Comparison of ENCODE assay signal across 9 cellular contexts in the genomic region with DNA sequence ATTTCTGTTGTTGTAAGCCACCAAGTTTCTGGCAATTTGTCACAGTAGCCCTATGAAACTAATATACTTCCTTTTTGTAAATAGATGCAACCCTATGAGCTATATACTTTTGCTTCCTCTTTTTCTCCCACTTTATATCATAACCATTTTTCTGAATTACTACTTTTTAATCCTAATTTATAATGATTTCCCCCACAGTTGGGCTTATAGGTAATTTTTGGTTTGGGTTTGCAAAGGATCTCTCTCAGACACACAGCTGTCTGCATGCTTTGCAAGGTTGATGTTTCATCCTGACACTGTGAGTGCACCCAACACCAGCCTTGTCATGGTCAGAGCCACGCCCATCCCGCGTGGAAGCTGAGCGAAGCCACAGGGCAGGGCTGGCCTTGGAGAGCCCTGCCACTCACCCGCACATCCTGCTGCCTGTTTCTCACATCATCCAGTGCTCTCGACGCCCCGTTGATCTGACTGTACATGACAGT. TPM values are rescaled to one million over a fixed set of nuclear protein-coding genes. Genes with fewer than 3 reads are reported as not detected.
A peak's percentile ranks its signal among the peaks of the same experiment; 100 is the strongest.
DNase-seq lines count a peak whose midpoint lies in the region; ATAC-seq and TF ChIP-seq lines count a peak whose summit lies in the region.
"Had no signal": no experiment of that assay in that cellular context is flagged by ENCODE, and none has a peak within 500 bp of the region (broad histone marks: within the 10 kb centered on the region; RNA-seq: fewer than 3 reads in every experiment).

No MANE protein-coding gene starts in this region.

- H3K9me3 ChIP-seq in trophoblast cell (ENCODE audit: insufficient read depth, low read depth, low read length) (no peaks in the 10 kb centered on the region), smooth muscle cell (replicated peaks; ENCODE audit: low read depth) (no peaks in the 10 kb centered on the region)

- in situ Hi-C loops in GM13977 (cut with MboI; ENCODE audit: low pct_unique_long_range_greater_than_20kb, low sequenced_read_pairs, unreplicated experiment), result no loop called here

- H3K36me3 Mint-ChIP-seq in activated T-helper 17 cell treated with anti-CD3 and anti-CD28 coated beads, Interleukin-2, amount 50 U/mL, for 72 hours (ENCODE audit: low read depth), result peaks cover 100% of the 10 kb centered on the region

- H3F3A ChIP-seq in smooth muscle cell (ENCODE audit: low read depth), result no peaks in the 10 kb centered on the region

- H2AK5ac ChIP-seq in trophoblast cell (ENCODE audit: low read length), result no peak overlapping the region

- no peak overlapping the region for H2BK5ac ChIP-seq in trophoblast cell (ENCODE audit: low read depth, low read length, poor library complexity)

- H3K18ac ChIP-seq in trophoblast cell (ENCODE audit: low read length), result no peak overlapping the region

- H3K4me1 Mint-ChIP-seq in activated T-helper 17 cell treated with anti-CD3 and anti-CD28 coated beads, Interleukin-2, amount 50 U/mL, for 72 hours, result peaks cover 41% of the 10 kb centered on the region

- H2AFZ ChIP-seq in trophoblast cell (ENCODE audit: insufficient read depth, low read length, poor library complexity) (no peak overlapping the region), smooth muscle cell (ENCODE audit: low read depth) (no peak overlapping the region)

- no peak overlapping the region for H2BK12ac ChIP-seq in trophoblast cell (ENCODE audit: low read length)

- H2BK120ac ChIP-seq in trophoblast cell (ENCODE audit: insufficient read depth, low read length, poor library complexity), result no peak overlapping the region

- peak; percentile 74 for ATAC-seq in GM21526 (IDR thresholded peaks at IDR 0.05; ENCODE audit: low FRiP score, unreplicated experiment)
- ATAC-seq in activated T-helper 17 cell treated with anti-CD3 and anti-CD28 coated beads, Interleukin-2, amount 50 U/mL, for 72 hours (replicated peaks), result peak; percentile 76

- H3K4me1 ChIP-seq in trophoblast cell (ENCODE audit: control insufficient read depth in 1 of 2, insufficient read depth in 2 of 2, low read length in 2 of 2), result peaks cover 1 to 6% of the 10 kb centered on the region in 2 experiments
- no peaks in the 10 kb centered on the region for H3K4me1 ChIP-seq in smooth muscle cell (ENCODE audit: low read depth)

- DNase-seq in GM13977 (ENCODE audit: low spot score) (peak; percentile 59), HUDEP-2 (lab: John Stamatoyannopoulos, UW; ENCODE audit: unreplicated experiment in 76 of 76) (peak in 48 of 76 experiments; percentile 8 to 64 (median 33)), trophoblast cell (peak; percentile 23 to 40), NCI-H524 (lab: John Stamatoyannopoulos, UW) (no peak), smooth muscle cell (lab: John Stamatoyannopoulos, UW; ENCODE audit: unreplicated experiment) (no peak), H4 (ENCODE audit: low spot score) (no peak)

- H3K14ac ChIP-seq in trophoblast cell (ENCODE audit: low read length), result no peak overlapping the region

- no peak overlapping the region for H3K9ac ChIP-seq in trophoblast cell (ENCODE audit: low read length)
- H3K9ac ChIP-seq in smooth muscle cell (ENCODE audit: low read depth), result no peak overlapping the region
- H3K9ac ChIP-seq: KMS-11 had no signal

- H3K27ac Mint-ChIP-seq in activated T-helper 17 cell treated with anti-CD3 and anti-CD28 coated beads, Interleukin-2, amount 50 U/mL, for 72 hours, result peak overlapping the region; percentile 76

- no peak overlapping the region for H3K23ac ChIP-seq in trophoblast cell (ENCODE audit: low read length)

- peak overlapping the region; percentile 91 for H3K4me3 Mint-ChIP-seq in activated T-helper 17 cell treated with anti-CD3 and anti-CD28 coated beads, Interleukin-2, amount 50 U/mL, for 72 hours

- WGBS in trophoblast cell (ENCODE audit: extremely low coverage, insufficient coverage, insufficient read length), result no CpG with 5 or more reads among the region's 8 CpGs
- 91% methylated on average over 8 of the region's 8 CpGs for WGBS in smooth muscle cell (ENCODE audit: low lambda C conversion rate)

- H4K20me1 ChIP-seq in smooth muscle cell (ENCODE audit: low read depth), result no peaks in the 10 kb centered on the region

- TF ChIP-seq CTCF in GM13977 (IDR thresholded peaks at IDR 0.05; ENCODE audit: extremely low read depth, insufficient read depth, missing control alignments) (no peak), smooth muscle cell (IDR thresholded peaks at IDR 0.05; ENCODE audit: borderline replicate concordance, insufficient read depth, poor library complexity, severe bottlenecking) (no peak)

- H3K4me3 ChIP-seq in trophoblast cell (ENCODE audit: low read depth, low read length) (no peak overlapping the region), smooth muscle cell (no peak overlapping the region)

- H3K27me3 ChIP-seq in trophoblast cell (ENCODE audit: insufficient read depth, low read length) (no peaks in the 10 kb centered on the region), smooth muscle cell (ENCODE audit: low read depth) (no peaks in the 10 kb centered on the region)

- H3K4me2 ChIP-seq in trophoblast cell (ENCODE audit: low read length), result no peak overlapping the region
- H3K4me2 ChIP-seq in smooth muscle cell, result no peak overlapping the region
- H3K4me2 ChIP-seq: KMS-11 had no signal

- no peak overlapping the region for H4K12ac ChIP-seq in trophoblast cell (ENCODE audit: low read depth, low read length)

- H3K27ac ChIP-seq in trophoblast cell (ENCODE audit: low read depth, low read length), result no peak overlapping the region
- H3K27ac ChIP-seq in smooth muscle cell (ENCODE audit: low read depth), result no peak overlapping the region
- H3K27ac ChIP-seq: KMS-11 had no signal

- H3K36me3 ChIP-seq in trophoblast cell (ENCODE audit: control insufficient read depth in 1 of 2, insufficient read depth in 2 of 2, low read length in 2 of 2), result peaks cover 8 to 13% of the 10 kb centered on the region in 2 experiments
- H3K36me3 ChIP-seq in smooth muscle cell (ENCODE audit: low read depth), result peaks cover 8% of the 10 kb centered on the region

- no peak overlapping the region for H3K4ac ChIP-seq in trophoblast cell (ENCODE audit: low read depth, low read length)

- no peaks in the 10 kb centered on the region for H3K27me3 Mint-ChIP-seq in activated T-helper 17 cell treated with anti-CD3 and anti-CD28 coated beads, Interleukin-2, amount 50 U/mL, for 72 hours

- H4K91ac ChIP-seq in trophoblast cell (ENCODE audit: low read depth, low read length), result no peak overlapping the region

- H3K79me1 ChIP-seq in trophoblast cell (ENCODE audit: low read length), result no peaks in the 10 kb centered on the region

- H3K9me3 Mint-ChIP-seq in activated T-helper 17 cell treated with anti-CD3 and anti-CD28 coated beads, Interleukin-2, amount 50 U/mL, for 72 hours, result no peaks in the 10 kb centered on the region

- H4K8ac ChIP-seq in trophoblast cell (ENCODE audit: low read depth, low read length), result no peak overlapping the region

- no peaks in the 10 kb centered on the region for H3K79me2 ChIP-seq in trophoblast cell (ENCODE audit: control insufficient read depth, insufficient read depth, low read length, poor library complexity)
- H3K79me2 ChIP-seq in smooth muscle cell (ENCODE audit: low read depth), result no peaks in the 10 kb centered on the region

RNA-seq across cellular contexts. Expression of gene TRIM25, which starts 5.7 kb away (rescaled TPM):
- 100 to 1,000 TPM; 121 to 285 TPM for total RNA-seq in activated T-helper 17 cell treated with anti-CD3 and anti-CD28 coated beads, Interleukin-2, amount 50 U/mL, for 72 hours
- polyA plus RNA-seq in trophoblast cell (2013), result 18.0 and 18.2 TPM in 2 replicates
- 7.1 and 14.0 TPM in 2 replicates for total RNA-seq in smooth muscle cell
- 2.6 and 4.2 TPM in 2 replicates for polyA plus RNA-seq in smooth muscle cell
- total RNA-seq in H4 (2014; rRNA removed; shearing (Covaris generic)), result 23.8 and 25.9 TPM in 2 replicates

RNA-seq across cellular contexts. Expression of gene COIL, which starts 52.7 kb away (rescaled TPM):
- 10 to 100 TPM; 23.1 to 24.4 TPM for total RNA-seq in activated T-helper 17 cell treated with anti-CD3 and anti-CD28 coated beads, Interleukin-2, amount 50 U/mL, for 72 hours
- 14.8 and 15.3 TPM in 2 replicates for polyA plus RNA-seq in trophoblast cell (2013)
- 29.2 and 30.3 TPM in 2 replicates for total RNA-seq in smooth muscle cell
- 15.5 and 20.3 TPM in 2 replicates for polyA plus RNA-seq in smooth muscle cell
- 20.2 and 23.0 TPM in 2 replicates for total RNA-seq in H4 (2014; rRNA removed; shearing (Covaris generic))

Comparison
In these comparisons a context has a peak if more than half of its experiments do, and no peak if none do; other contexts are left out.
1. DNase-seq: peak in GM13977 (single experiment), HUDEP-2 (48 of 76) and trophoblast cell (2 of 2); none in NCI-H524 (0 of 2), smooth muscle cell (single experiment) and H4 (single experiment).